ENCODE assay signal across 16 cellular contexts in genomic region chr17:17382060-17382449, GRCh38.
A peak's percentile ranks its signal among the peaks of the same experiment; 100 is the strongest.
DNase-seq lines count a peak whose midpoint lies in the region; ATAC-seq, FAIRE-seq and TF ChIP-seq lines count a peak whose summit lies in the region.
"Had no signal": no experiment of that assay in that cellular context is flagged by ENCODE, and none has a peak within 500 bp of the region (broad histone marks: within the 10 kb centered on the region; RNA-seq: fewer than 3 reads in every experiment).

No MANE protein-coding gene starts in this region.

- H3K4me2 ChIP-seq in GM12878 (ENCODE audit: control insufficient read depth, insufficient read depth) (no peak overlapping the region), endothelial cell of umbilical vein (ENCODE audit: insufficient read depth, low read length) (no peak overlapping the region)

- BruUV-seq in GM12878 (replicated peaks; lab: Mats Ljungman, UMichigan), result no TSS peak
- no TSS peak for BruUV-seq in endothelial cell of umbilical vein (replicated peaks; lab: Mats Ljungman, UMichigan)

- TF ChIP-seq CTCF in GM12878 (IDR thresholded peaks at IDR 0.05 in 2 of 3, conservative IDR thresholded peaks at IDR 0.05 in 1 of 3; ENCODE audit: control insufficient read depth in 2 of 3, extremely low read depth in 1 of 3, insufficient read depth in 1 of 3, low read depth in 3 of 3, low read length in 3 of 3) (no peak), endothelial cell of umbilical vein (IDR thresholded peaks at IDR 0.05; ENCODE audit: extremely low read depth in 1 of 2, insufficient read depth in 1 of 2, low read depth in 1 of 2, low read length in 2 of 2) (no peak), adrenal gland (IDR thresholded peaks at IDR 0.05) (no peak)

- H4K20me1 ChIP-seq in GM12878 (ENCODE audit: control insufficient read depth, insufficient read depth) (no peaks in the 10 kb centered on the region), endothelial cell of umbilical vein (replicated peaks; ENCODE audit: control insufficient read depth, extremely low read depth, insufficient read depth, low read length) (no peaks in the 10 kb centered on the region)

- H3K36me3 ChIP-seq in GM12878 (ENCODE audit: control insufficient read depth in 2 of 2, insufficient read depth in 2 of 2, low read length in 1 of 2) (no peaks in the 10 kb centered on the region), endothelial cell of umbilical vein (ENCODE audit: control insufficient read depth in 2 of 2, extremely low read depth in 1 of 2, insufficient read depth in 2 of 2, low read length in 2 of 2) (no peaks in the 10 kb centered on the region), adrenal gland (replicated peaks in 1 of 2) (no peaks in the 10 kb centered on the region)
- H3K36me3 ChIP-seq: BE2C had no signal

- TF ChIP-seq RAD21 in GM12878 (IDR thresholded peaks at IDR 0.05; ENCODE audit: insufficient read depth, low read depth, low read length), result no peak

- no peaks in the 10 kb centered on the region for H3K79me2 ChIP-seq in GM12878 (ENCODE audit: control insufficient read depth, insufficient read depth, low read length)
- no peaks in the 10 kb centered on the region for H3K79me2 ChIP-seq in endothelial cell of umbilical vein (ENCODE audit: control insufficient read depth, insufficient read depth, low read length)

- WGBS in GM12878 (ENCODE audit: insufficient coverage, insufficient replicate concordance, low lambda C conversion rate, missing lambda C conversion rate), result 63% methylated on average over 3 of the region's 3 CpGs
- WGBS in adrenal gland, 4 donors, result 54 to 76% (median 67%) methylated on average over 3 of the region's 3 CpGs

- RAD21 ChIA-PET in GM12878 (lab: Charles Lee; ENCODE audit: unreplicated experiment), result no interaction called here

- H3K9ac ChIP-seq in GM12878 (ENCODE audit: control insufficient read depth, insufficient read depth, low read length) (no peak overlapping the region), endothelial cell of umbilical vein (replicated peaks; ENCODE audit: extremely low read depth, insufficient read depth, low read length) (no peak overlapping the region)
- H3K9ac ChIP-seq: GM23248 had no signal

- DNase-seq in CD1c-positive myeloid dendritic cell (ENCODE audit: extremely low spot score), result peak; percentile 1
- DNase-seq in GM12878 (ENCODE audit: low read depth, low spot score), result no peak
- peak; percentile 33 for DNase-seq in endothelial cell of umbilical vein (ENCODE audit: low read depth, low spot score)
- peak; percentile 2 for DNase-seq in posterior vena cava (ENCODE audit: low spot score)
- no peak for DNase-seq in H54 (ENCODE audit: insufficient read length, low spot score)
- DNase-seq in adrenal gland, result no peak
- DNase-seq: BE2C; Caco-2; CD8-positive, alpha-beta memory T cell; DND-41; GDM1; GM23248; H9 had no signal

- H3K9me3 ChIP-seq in GM12878 (replicated peaks; ENCODE audit: control insufficient read depth, insufficient read depth, low read length) (no peaks in the 10 kb centered on the region), endothelial cell of umbilical vein (replicated peaks; ENCODE audit: control insufficient read depth, insufficient read depth, low read length) (no peaks in the 10 kb centered on the region), adrenal gland (replicated peaks in 1 of 3) (no peaks in the 10 kb centered on the region)
- H3K9me3 ChIP-seq: BE2C, Caco-2 had no signal

- in situ Hi-C loops in GM12878 (cut with MboI), result no loop called here

- H2AFZ ChIP-seq in GM12878 (ENCODE audit: control insufficient read depth, low read depth, low read length), result no peak overlapping the region
- no peak overlapping the region for H2AFZ ChIP-seq in endothelial cell of umbilical vein (ENCODE audit: low read depth, low read length)
- H2AFZ ChIP-seq: GM23248 had no signal

- ATAC-seq in GM12878, result peak; percentile 42; the same call in 2 of the 3 replicates
- no peak for ATAC-seq in GM18505 (IDR thresholded peaks at IDR 0.05; ENCODE audit: unreplicated experiment)

- no peak for TF ChIP-seq EP300 in GM12878 (IDR thresholded peaks at IDR 0.05; ENCODE audit: borderline replicate concordance in 1 of 2, control insufficient read depth in 1 of 2, low read depth in 2 of 2, low read length in 2 of 2)

- POLR2A ChIA-PET in GM12878 (lab: Charles Lee), result interaction anchor here (0.8 to 1.2 kb wide), 2 partner anchors 10 to 45 kb away, joined by 3 read pairs; no protein-coding TSS in a partner anchor
- POLR2A ChIA-PET in endothelial cell of umbilical vein (lab: Charles Lee), result no interaction called here

- intact Hi-C loops in GM12878 (cut with micrococcal nuclease; ENCODE audit: unreplicated experiment), result no loop called here
- intact Hi-C loops in endothelial cell of umbilical vein (cut with micrococcal nuclease), result no loop called here
- intact Hi-C loops in posterior vena cava (cut with DNase I), result no loop called here
- intact Hi-C loops in adrenal gland (cut with DNase I), result no loop called here

- FAIRE-seq in GM12878 (lab: Jason Lieb, UNC) (no peak), endothelial cell of umbilical vein (lab: Jason Lieb, UNC) (no peak), H54 (lab: Jason Lieb, UNC) (no peak)
- FAIRE-seq: A204.1, HTR-8/SVneo had no signal

- dilution Hi-C loops in endothelial cell of umbilical vein (cut with MboI; ENCODE audit: extremely low pct_ligation_motif_present, low sequenced_read_pairs), result no loop called here

- H3K9me1 ChIP-seq in endothelial cell of umbilical vein (replicated peaks; ENCODE audit: control insufficient read depth, extremely low read depth, insufficient read depth, low read length), result no peaks in the 10 kb centered on the region

- no peak for TF ChIP-seq POLR2A in GM12878 (IDR thresholded peaks at IDR 0.05; ENCODE audit: low read depth, low read length)
- TF ChIP-seq POLR2A in endothelial cell of umbilical vein (IDR thresholded peaks at IDR 0.05; ENCODE audit: low read depth, low read length), result no peak
- TF ChIP-seq POLR2A in H54 (IDR thresholded peaks at IDR 0.05; ENCODE audit: low read depth, low read length), result no peak
- no peak for TF ChIP-seq POLR2A in GM18505 (IDR thresholded peaks at IDR 0.05; ENCODE audit: borderline replicate concordance, extremely low read depth, insufficient read depth, insufficient read length)
- no peak for TF ChIP-seq POLR2A in adrenal gland (IDR thresholded peaks at IDR 0.05)

- SMC1A ChIA-PET in GM12878 (lab: Charles Lee; ENCODE audit: uncharacterized antibody, unreplicated experiment), result interaction anchor here (1.0 kb wide), 1 partner anchor 260 kb away, joined by 3 read pairs; no protein-coding TSS in a partner anchor

- H3K4me3 ChIP-seq in GM12878, result no peak overlapping the region
- no peak overlapping the region for H3K4me3 ChIP-seq in endothelial cell of umbilical vein (replicated peaks in 1 of 3; ENCODE audit: insufficient read depth in 1 of 3, low read depth in 1 of 3, low read length in 3 of 3)
- H3K4me3 ChIP-seq in adrenal gland, result no peak overlapping the region
- H3K4me3 ChIP-seq: GM23248 had no signal

- H3K27ac ChIP-seq in GM12878 (ENCODE audit: control insufficient read depth, insufficient read depth) (no peak overlapping the region), endothelial cell of umbilical vein (ENCODE audit: insufficient read depth, low read depth, low read length) (no peak overlapping the region), adrenal gland (no peak overlapping the region)
- H3K27ac ChIP-seq: GM23248 had no signal

- CTCF ChIA-PET in GM12878 (lab: Yijun Ruan, JAX) (interaction anchor here (0.6 to 0.8 kb wide), 2 partner anchors 11 to 246 kb away, joined by 3 to 4 read pairs; no protein-coding TSS in a partner anchor), endothelial cell of umbilical vein (lab: Charles Lee) (interaction anchor here (0.7 to 1.4 kb wide), 5 partner anchors 15 to 186 kb away, joined by 3 read pairs; no protein-coding TSS in a partner anchor)

- H3K4me1 ChIP-seq in GM12878 (ENCODE audit: control insufficient read depth, insufficient read depth, low read length) (no peaks in the 10 kb centered on the region), endothelial cell of umbilical vein (ENCODE audit: control insufficient read depth, extremely low read depth, insufficient read depth, low read length) (no peaks in the 10 kb centered on the region), adrenal gland (replicated peaks in 1 of 2) (no peaks in the 10 kb centered on the region)
- H3K4me1 ChIP-seq: BE2C had no signal

- peaks cover 0 to 4% of the 10 kb centered on the region in 2 experiments; a peak in 2 of 4 replicates for H3K27me3 ChIP-seq in GM12878 (replicated peaks in 1 of 2; ENCODE audit: control insufficient read depth in 2 of 2, insufficient read depth in 2 of 2, low read length in 1 of 2)
- H3K27me3 ChIP-seq in endothelial cell of umbilical vein (ENCODE audit: control insufficient read depth in 2 of 2, insufficient read depth in 2 of 2, low read length in 2 of 2), result peaks cover 20 to 22% of the 10 kb centered on the region in 2 experiments
- no peaks in the 10 kb centered on the region for H3K27me3 ChIP-seq in adrenal gland
- H3K27me3 ChIP-seq: BE2C had no signal

TF ChIP-seq in GM12878, 131 proteins besides CTCF, POLR2A, EP300 and RAD21:
- TF ChIP-seq MEF2B (IDR thresholded peaks at IDR 0.05; ENCODE audit: partially characterized antibody, poor library complexity, severe bottlenecking) (no peak), SMC3 (IDR thresholded peaks at IDR 0.05; ENCODE audit: borderline replicate concordance, low read length) (no peak), PML (IDR thresholded peaks at IDR 0.05; ENCODE audit: low read length) (no peak), YY1 (IDR thresholded peaks at IDR 0.05; ENCODE audit: low read depth, low read length) (no peak), CHD4 (IDR thresholded peaks at IDR 0.05) (no peak), NR2F1 (conservative IDR thresholded peaks at IDR 0.05) (no peak)
TF ChIP-seq in GM12878: peak in this region for 0.

TF ChIP-seq in endothelial cell of umbilical vein, 7 proteins besides CTCF, POLR2A, EP300 and RAD21:
- TF ChIP-seq POLR2AphosphoS5 (IDR thresholded peaks at IDR 0.05; ENCODE audit: insufficient read depth, low read depth, low read length), result no peak
- no peak for TF ChIP-seq EZH2 (IDR thresholded peaks at IDR 0.05; ENCODE audit: borderline replicate concordance, low read depth, low read length, severe bottlenecking)
- TF ChIP-seq GATA2 (IDR thresholded peaks at IDR 0.05; ENCODE audit: insufficient read depth, insufficient read length, low read depth, low read length), result no peak
- no peak for TF ChIP-seq JUN (IDR thresholded peaks at IDR 0.05; ENCODE audit: borderline replicate concordance, insufficient read depth, insufficient read length, low read depth)
- no peak for TF ChIP-seq MAX (IDR thresholded peaks at IDR 0.05; ENCODE audit: insufficient read depth, insufficient read length)
- no peak for TF ChIP-seq FOS (IDR thresholded peaks at IDR 0.05; ENCODE audit: borderline replicate concordance, insufficient read depth, low read length)
- no peak for TF ChIP-seq MYC (IDR thresholded peaks at IDR 0.05; ENCODE audit: low read depth, low read length)

Comparison
In these comparisons a context has a peak if more than half of its experiments do, and no peak if none do; other contexts are left out.
1. DNase-seq: peak in CD1c-positive myeloid dendritic cell (single experiment), endothelial cell of umbilical vein (single experiment) and posterior vena cava (single experiment); none in GM12878 (single experiment), H54 (single experiment) and adrenal gland (0 of 7).